In the genomic region with DNA sequence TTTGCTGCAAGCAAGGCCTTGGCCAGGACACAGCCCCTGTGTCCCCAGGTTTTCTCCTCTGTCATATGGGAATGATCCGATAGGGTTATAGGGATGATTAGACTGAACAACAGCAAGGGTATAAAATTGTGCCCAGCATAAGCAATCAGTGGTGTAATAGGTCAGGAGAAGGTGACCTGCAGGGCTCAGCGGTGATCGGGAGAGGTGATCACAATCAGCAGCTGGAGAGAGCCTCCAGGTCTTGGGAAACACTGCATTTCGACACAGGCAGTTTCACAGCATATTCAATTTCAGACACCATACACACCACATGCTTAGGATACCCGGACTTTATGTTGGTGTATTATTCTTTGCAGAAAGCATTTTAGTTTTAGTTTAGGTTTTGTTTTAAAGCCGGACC, we compare ENCODE assay signal across 6 cellular contexts. TPM values are rescaled to one million over a fixed set of nuclear protein-coding genes. Genes with fewer than 3 reads are reported as not detected.
A peak's percentile ranks its signal among the peaks of the same experiment; 100 is the strongest.
DNase-seq lines count a peak whose midpoint lies in the region; ATAC-seq, FAIRE-seq and TF ChIP-seq lines count a peak whose summit lies in the region.
"Not testable (repeated sequence)": the region's sequence is repeated elsewhere in the genome, so short reads cannot be mapped to it uniquely, and the experiment has no call there.
"Had no signal": no experiment of that assay in that cellular context is flagged by ENCODE, and none has a peak within 500 bp of the region (broad histone marks: within the 10 kb centered on the region; RNA-seq: fewer than 3 reads in every experiment).

No MANE protein-coding gene starts in this region.

- FAIRE-seq in GM12891 (lab: Jason Lieb, UNC) (peak; percentile 35), astrocyte (lab: Jason Lieb, UNC) (peak; percentile 91), endothelial cell of umbilical vein (lab: Jason Lieb, UNC) (peak; percentile 64)

- not testable (repeated sequence) for H3K9me3 ChIP-seq in astrocyte (ENCODE audit: insufficient read depth, low read depth, low read length); endothelial cell of umbilical vein (replicated peaks; ENCODE audit: control insufficient read depth, insufficient read depth, low read length); right lobe of liver

- not testable (repeated sequence) for H3K4me3 Mint-ChIP-seq in astrocyte (ENCODE audit: unreplicated experiment)

- not testable (repeated sequence) for H3K27ac ChIP-seq in astrocyte (ENCODE audit: low read depth, low read length); endothelial cell of umbilical vein (ENCODE audit: insufficient read depth, low read depth, low read length); right lobe of liver

- CTCF ChIA-PET in endothelial cell of umbilical vein (lab: Charles Lee): not testable (repeated sequence)

- POLR2A ChIA-PET in endothelial cell of umbilical vein (lab: Charles Lee): not testable (repeated sequence)

- H3K27me3 ChIP-seq in astrocyte (ENCODE audit: insufficient read depth, low read length); endothelial cell of umbilical vein (ENCODE audit: control insufficient read depth in 2 of 2, insufficient read depth in 2 of 2, low read length in 2 of 2); right lobe of liver: not testable (repeated sequence)

- not testable (repeated sequence) for H2AFZ ChIP-seq in astrocyte (ENCODE audit: low read depth, low read length); endothelial cell of umbilical vein (ENCODE audit: low read depth, low read length)

- H3K4me1 ChIP-seq in astrocyte (ENCODE audit: insufficient read depth, low read length); endothelial cell of umbilical vein (ENCODE audit: control insufficient read depth, extremely low read depth, insufficient read depth, low read length); right lobe of liver: not testable (repeated sequence)

- not testable (repeated sequence) for BruUV-seq in endothelial cell of umbilical vein (replicated peaks; lab: Mats Ljungman, UMichigan)

- not testable (repeated sequence) for H3K79me2 ChIP-seq in astrocyte (ENCODE audit: insufficient read depth, low read length); endothelial cell of umbilical vein (ENCODE audit: control insufficient read depth, insufficient read depth, low read length)

- not testable (repeated sequence) for H3K36me3 ChIP-seq in astrocyte (ENCODE audit: insufficient read depth, low read length); endothelial cell of umbilical vein (ENCODE audit: control insufficient read depth in 2 of 2, extremely low read depth in 1 of 2, insufficient read depth in 2 of 2, low read length in 2 of 2); right lobe of liver

- not testable (repeated sequence) for H4K20me1 ChIP-seq in astrocyte (ENCODE audit: insufficient read depth, low read length); endothelial cell of umbilical vein (replicated peaks; ENCODE audit: control insufficient read depth, extremely low read depth, insufficient read depth, low read length)

- not testable (repeated sequence) for H3K9me3 Mint-ChIP-seq in astrocyte (ENCODE audit: unreplicated experiment)

- H3K9me1 ChIP-seq in endothelial cell of umbilical vein (replicated peaks; ENCODE audit: control insufficient read depth, extremely low read depth, insufficient read depth, low read length): not testable (repeated sequence)

- H3K36me3 Mint-ChIP-seq in astrocyte (ENCODE audit: low read depth, unreplicated experiment): not testable (repeated sequence)

- H3K9ac ChIP-seq in astrocyte (ENCODE audit: low read length); endothelial cell of umbilical vein (replicated peaks; ENCODE audit: extremely low read depth, insufficient read depth, low read length): not testable (repeated sequence)

- H3K4me1 Mint-ChIP-seq in astrocyte (ENCODE audit: low read depth, unreplicated experiment): not testable (repeated sequence)

- H3K4me3 ChIP-seq in astrocyte (ENCODE audit: insufficient read depth, low read depth, low read length); endothelial cell of umbilical vein (replicated peaks in 1 of 3; ENCODE audit: insufficient read depth in 1 of 3, low read depth in 1 of 3, low read length in 3 of 3); right lobe of liver: not testable (repeated sequence)

- peaks cover 22% of the 10 kb centered on the region for H3K27me3 Mint-ChIP-seq in astrocyte (ENCODE audit: low read depth, unreplicated experiment)

- ATAC-seq in left lobe of liver (peak; percentile 96), right lobe of liver (peak; percentile 86 to 97 (median 94))

- not testable (repeated sequence) for TF ChIP-seq CTCF in astrocyte (IDR thresholded peaks at IDR 0.05; ENCODE audit: insufficient read depth, low read depth, low read length); endothelial cell of umbilical vein (IDR thresholded peaks at IDR 0.05; ENCODE audit: extremely low read depth in 1 of 2, insufficient read depth in 1 of 2, low read depth in 1 of 2, low read length in 2 of 2); right lobe of liver (IDR thresholded peaks at IDR 0.05)

- dilution Hi-C loops in endothelial cell of umbilical vein (cut with MboI; ENCODE audit: extremely low pct_ligation_motif_present, low sequenced_read_pairs): not testable (repeated sequence)

- H3K27ac Mint-ChIP-seq in astrocyte (ENCODE audit: unreplicated experiment): not testable (repeated sequence)

- not testable (repeated sequence) for TF ChIP-seq POLR2A in GM12891 (IDR thresholded peaks at IDR 0.05; ENCODE audit: low read depth, low read length); endothelial cell of umbilical vein (IDR thresholded peaks at IDR 0.05; ENCODE audit: low read depth, low read length); right lobe of liver (IDR thresholded peaks at IDR 0.05)

- WGBS in right lobe of liver (ENCODE audit: insufficient coverage, low coverage, low lambda C conversion rate, missing lambda C conversion rate): no CpG with 5 or more reads among the region's 6 CpGs

- intact Hi-C loops in endothelial cell of umbilical vein (cut with micrococcal nuclease): not testable (repeated sequence)
- intact Hi-C loops in right lobe of liver (cut with DNase I): loop anchor here in 1 of 2 donors (10.0 kb wide), 1 partner anchor 171 kb away; no protein-coding TSS in a partner anchor

- not testable (repeated sequence) for DNase-seq in GM12891 (ENCODE audit: insufficient read length, low spot score); astrocyte (ENCODE audit: low read depth); endothelial cell of umbilical vein (ENCODE audit: low read depth, low spot score); left lobe of liver (ENCODE audit: low spot score); right lobe of liver

- not testable (repeated sequence) for H3K4me2 ChIP-seq in astrocyte (ENCODE audit: low read length); endothelial cell of umbilical vein (ENCODE audit: insufficient read depth, low read length)

RNA-seq across cellular contexts. Expression of a gene that starts 45.5 kb away (rescaled TPM):
- polyA plus RNA-seq in GM12891 (2012; ENCODE audit: low read depth, missing spikeins): 0.94 TPM
- total RNA-seq in astrocyte: 7.1 and 8.4 TPM in 2 replicates
- total RNA-seq in endothelial cell of umbilical vein: 3.7 and 4.0 TPM in 2 replicates
- 9.8 and 11.4 TPM in 2 replicates for polyA plus RNA-seq in endothelial cell of umbilical vein
- 5.5 and 5.6 TPM in 2 replicates for polyA plus RNA-seq in endothelial cell of umbilical vein (2011; cell fraction: cytosol; rRNA removed)
- polyA plus RNA-seq in endothelial cell of umbilical vein (2011; cell fraction: nucleus; rRNA removed): 3.1 and 3.4 TPM in 2 replicates
- polyA plus RNA-seq in endothelial cell of umbilical vein (2012): 5.0 and 6.0 TPM in 2 replicates
- polyA minus RNA-seq in endothelial cell of umbilical vein: 6.0 and 9.7 TPM in 2 replicates
- polyA minus RNA-seq in endothelial cell of umbilical vein (2011; cell fraction: cytosol; rRNA and poly(A)+ RNA removed): 3.1 TPM
- polyA minus RNA-seq in endothelial cell of umbilical vein (2011; cell fraction: nucleus; rRNA and poly(A)+ RNA removed): 2.9 and 3.5 TPM in 2 replicates
- 23.5 TPM for total RNA-seq in left lobe of liver
- 10 to 100 TPM; 11.5 to 43.4 (median 25.0) TPM for total RNA-seq in right lobe of liver

RNA-seq across cellular contexts. Expression of a gene that starts 48.8 kb away (rescaled TPM):
- 0.71 TPM for polyA plus RNA-seq in GM12891 (2012; ENCODE audit: low read depth, missing spikeins)
- total RNA-seq in astrocyte (1.5 and 2.1 TPM in 2 replicates), endothelial cell of umbilical vein (1.3 and 1.6 TPM in 2 replicates), left lobe of liver (0.55 TPM), right lobe of liver (1 to 10 TPM in 1 of 6 experiments, under 1 TPM in 5; 0.28 to 1.1 (median 0.41) TPM)
- polyA plus RNA-seq in endothelial cell of umbilical vein: 0.13 and 0.21 TPM in 2 replicates
- polyA plus RNA-seq in endothelial cell of umbilical vein (2011; cell fraction: cytosol; rRNA removed): 0.32 and 0.39 TPM in 2 replicates
- polyA plus RNA-seq in endothelial cell of umbilical vein (2011; cell fraction: nucleus; rRNA removed): 0.55 and 0.87 TPM in 2 replicates
- polyA plus RNA-seq in endothelial cell of umbilical vein (2012): 0.27 and 0.72 TPM in 2 replicates
- 0.38 and 0.39 TPM in 2 replicates for polyA minus RNA-seq in endothelial cell of umbilical vein
- 0.92 TPM for polyA minus RNA-seq in endothelial cell of umbilical vein (2011; cell fraction: cytosol; rRNA and poly(A)+ RNA removed)
- polyA minus RNA-seq in endothelial cell of umbilical vein (2011; cell fraction: nucleus; rRNA and poly(A)+ RNA removed): 0.72 and 1.1 TPM in 2 replicates
- total RNA-seq: Caco-2 had no signal
